21 cellular contexts compared by ENCODE assay signal in genomic region chr13:72163671-72164070, GRCh38.
A peak's percentile ranks its signal among the peaks of the same experiment; 100 is the strongest.
DNase-seq lines count a peak whose midpoint lies in the region; ATAC-seq and TF ChIP-seq lines count a peak whose summit lies in the region.
"Had no signal": no experiment of that assay in that cellular context is flagged by ENCODE, and none has a peak within 500 bp of the region (broad histone marks: within the 10 kb centered on the region; RNA-seq: fewer than 3 reads in every experiment).

No MANE protein-coding gene starts in this region.

- H3K36me3 Mint-ChIP-seq in chondrocyte (ENCODE audit: low read depth) (no peaks in the 10 kb centered on the region), osteocyte (ENCODE audit: unreplicated experiment) (no peaks in the 10 kb centered on the region)
- no peaks in the 10 kb centered on the region for H3K36me3 Mint-ChIP-seq in activated T-cell treated with anti-CD3 and anti-CD28 coated beads, Interleukin-2, amount 50 U/mL, for 4 hours (ENCODE audit: insufficient read depth)
- H3K36me3 Mint-ChIP-seq: memory B cell; naive thymus-derived CD4-positive, alpha-beta T cell had no signal

- H3K4me1 Mint-ChIP-seq in chondrocyte (ENCODE audit: low read depth) (peaks cover 33% of the 10 kb centered on the region), osteocyte (ENCODE audit: unreplicated experiment) (peaks cover 24% of the 10 kb centered on the region)
- H3K4me1 Mint-ChIP-seq in activated T-cell treated with anti-CD3 and anti-CD28 coated beads, Interleukin-2, amount 50 U/mL, for 4 hours (ENCODE audit: low read depth) = no peaks in the 10 kb centered on the region
- H3K4me1 Mint-ChIP-seq: memory B cell; naive thymus-derived CD4-positive, alpha-beta T cell had no signal

- H3K4me3 Mint-ChIP-seq in chondrocyte (ENCODE audit: unreplicated experiment) (no peak overlapping the region), osteocyte (ENCODE audit: unreplicated experiment) (no peak overlapping the region)
- H3K4me3 Mint-ChIP-seq in activated T-cell treated with anti-CD3 and anti-CD28 coated beads, Interleukin-2, amount 50 U/mL, for 4 hours = no peak overlapping the region
- H3K4me3 Mint-ChIP-seq: memory B cell; naive thymus-derived CD4-positive, alpha-beta T cell; T-helper 1 cell treated with Interleukin-12 subunit alpha and Interleukin-12 subunit beta and Interleukin-4 antibody, amounts not matched to agents 30 μg/mL and 1 μg/mL, for 36 hours had no signal

- H3K27me3 ChIP-seq in brain microvascular endothelial cell (replicated peaks) = no peaks in the 10 kb centered on the region
- H3K27me3 ChIP-seq: tibial artery had no signal

- H3K27me3 Mint-ChIP-seq in chondrocyte (ENCODE audit: low read depth) (no peaks in the 10 kb centered on the region), osteocyte (ENCODE audit: unreplicated experiment) (no peaks in the 10 kb centered on the region)
- H3K27me3 Mint-ChIP-seq in activated T-cell treated with anti-CD3 and anti-CD28 coated beads, Interleukin-2, amount 50 U/mL, for 4 hours (ENCODE audit: low read depth) = no peaks in the 10 kb centered on the region
- H3K27me3 Mint-ChIP-seq: memory B cell; naive thymus-derived CD4-positive, alpha-beta T cell had no signal

- H3K27ac Mint-ChIP-seq in chondrocyte (ENCODE audit: unreplicated experiment) (peak overlapping the region; percentile 3), osteocyte (ENCODE audit: unreplicated experiment) (peak overlapping the region; percentile 27)
- H3K27ac Mint-ChIP-seq: memory B cell; naive thymus-derived CD4-positive, alpha-beta T cell; T-helper 1 cell treated with Interleukin-12 subunit alpha and Interleukin-12 subunit beta and Interleukin-4 antibody, amounts not matched to agents 30 μg/mL and 1 μg/mL, for 36 hours had no signal

- H3K27ac ChIP-seq in brain microvascular endothelial cell = no peak overlapping the region
- H3K27ac ChIP-seq: tibial artery, VCaP had no signal

- DNase-seq in EL (peak; percentile 25), NCI-H69 (lab: John Stamatoyannopoulos, UW) (peak; percentile 35), chondrocyte (ENCODE audit: low spot score) (no peak), osteocyte (ENCODE audit: extremely low spot score, unreplicated experiment) (no peak), NCI-H1092 treated with DMSO at 0.1 percent for 48 hours (lab: John Stamatoyannopoulos, UW) (no peak), brain microvascular endothelial cell (no peak), GM19240 (ENCODE audit: insufficient read length, low spot score) (no peak)
- no peak for DNase-seq in activated T-cell treated with anti-CD3 and anti-CD28 coated beads, Interleukin-2, amount 50 U/mL, for 4 hours
- DNase-seq: activated CD4-positive, alpha-beta T cell treated with anti-CD3 and anti-CD28 coated beads, Interleukin-2, amount 50 U/mL, for 48 hours; activated gamma-delta T cell; DMS53; kidney; naive thymus-derived CD4-positive, alpha-beta T cell; NCI-H2081 treated with DMSO at 0.1 percent for 48 hours; SHP77 treated with DMSO at 0.1 percent for 48 hours; stimulated activated naive CD4-positive, alpha-beta T cell treated with Interleukin-2 at 50 U/mL for 16 hours; tibial artery had no signal

- no peak for ATAC-seq in activated T-cell treated with anti-CD3 and anti-CD28 coated beads, Interleukin-2, amount 50 U/mL, for 4 hours
- ATAC-seq: HepG2; naive thymus-derived CD4-positive, alpha-beta T cell had no signal

- peaks cover 4% of the 10 kb centered on the region for H3K9me3 Mint-ChIP-seq in chondrocyte (ENCODE audit: low read depth)
- H3K9me3 Mint-ChIP-seq in osteocyte (ENCODE audit: unreplicated experiment) = no peaks in the 10 kb centered on the region
- no peaks in the 10 kb centered on the region for H3K9me3 Mint-ChIP-seq in activated T-cell treated with anti-CD3 and anti-CD28 coated beads, Interleukin-2, amount 50 U/mL, for 4 hours
- H3K9me3 Mint-ChIP-seq: T-helper 1 cell treated with Interleukin-12 subunit alpha and Interleukin-12 subunit beta and Interleukin-4 antibody, amounts not matched to agents 30 μg/mL and 1 μg/mL, for 36 hours had no signal

- no peak overlapping the region for H3K4me3 ChIP-seq in brain microvascular endothelial cell (ENCODE audit: low read depth, low read length)
- H3K4me3 ChIP-seq: tibial artery had no signal

- in situ Hi-C loops in brain microvascular endothelial cell (cut with HindIII; ENCODE audit: low pct_ligation_motif_present, low sequenced_read_pairs) = no loop called here

- H3K36me3 ChIP-seq in brain microvascular endothelial cell (replicated peaks) = no peaks in the 10 kb centered on the region
- H3K36me3 ChIP-seq: tibial artery had no signal

- TF ChIP-seq CTCF in chondrocyte (IDR thresholded peaks at IDR 0.05) (no peak), osteocyte (IDR thresholded peaks at IDR 0.05) (no peak), brain microvascular endothelial cell (IDR thresholded peaks at IDR 0.05; ENCODE audit: low read depth, low read length, missing control alignments) (no peak)

Comparison
In these comparisons a context has a peak if more than half of its experiments do, and no peak if none do; other contexts are left out.
1. DNase-seq: peak in EL (single experiment) and NCI-H69 (single experiment); none in chondrocyte (single experiment), osteocyte (single experiment), NCI-H1092 treated with DMSO at 0.1 percent for 48 hours (single experiment), activated T-cell treated with anti-CD3 and anti-CD28 coated beads, Interleukin-2, amount 50 U/mL, for 4 hours (single experiment), brain microvascular endothelial cell (single experiment) and GM19240 (single experiment).